Comparison of ENCODE assay signal across 10 cellular contexts in the genomic region with DNA sequence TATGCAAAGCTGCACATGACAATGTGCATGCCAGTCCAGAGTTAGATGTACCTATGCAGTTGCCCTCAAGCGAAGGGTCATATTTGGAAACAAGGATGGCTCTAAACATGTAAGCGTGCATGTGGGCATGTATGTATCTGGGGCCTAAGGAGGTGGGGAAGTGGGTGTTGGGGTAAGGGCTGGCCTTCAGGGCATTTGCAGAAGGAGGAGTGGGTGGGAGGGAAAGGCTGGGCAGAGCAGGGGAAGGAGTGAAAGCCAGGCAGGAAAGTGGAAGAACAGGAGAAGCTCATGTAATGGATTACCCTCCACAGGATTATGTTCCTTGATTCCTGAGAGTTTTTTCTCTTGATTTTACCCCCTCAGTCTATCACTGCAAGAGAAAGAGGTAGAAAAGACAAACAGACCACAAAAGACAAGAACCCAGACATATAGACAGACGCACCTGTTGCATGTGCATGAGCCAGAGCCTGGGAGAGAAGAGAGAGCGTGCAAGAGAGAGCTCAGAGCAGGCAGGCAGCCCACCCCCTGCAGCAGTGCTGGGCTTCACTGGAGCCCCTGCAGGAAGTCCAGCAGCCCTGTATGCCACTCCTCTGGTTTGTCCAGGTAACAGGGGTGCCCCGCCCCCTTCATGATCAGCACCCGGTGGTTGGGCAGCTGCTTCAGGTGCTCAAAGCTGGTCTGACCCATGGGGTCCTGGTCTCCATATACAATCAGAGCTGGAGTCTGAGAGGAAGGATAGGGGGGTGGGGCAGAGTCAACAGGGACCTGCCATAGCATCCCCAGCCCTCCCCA. TPM values are rescaled to one million over a fixed set of nuclear protein-coding genes. Genes with fewer than 3 reads are reported as not detected.
DNase-seq lines count a peak whose midpoint lies in the region; ATAC-seq, FAIRE-seq and TF ChIP-seq lines count a peak whose summit lies in the region.
"Had no signal": no experiment of that assay in that cellular context is flagged by ENCODE, and none has a peak within 500 bp of the region (broad histone marks: within the 10 kb centered on the region; RNA-seq: fewer than 3 reads in every experiment).

No MANE protein-coding gene starts in this region.

- no peaks in the 10 kb centered on the region for H3K36me3 Mint-ChIP-seq in immature natural killer cell

- H3K36me3 ChIP-seq in HepG2 (replicated peaks in 1 of 2; ENCODE audit: control insufficient read depth in 1 of 2, insufficient read depth in 2 of 2, low read length in 2 of 2) (peaks cover 2 to 5% of the 10 kb centered on the region in 2 experiments; a peak in 2 of 5 replicates), right lobe of liver (no peaks in the 10 kb centered on the region), SK-N-MC (ENCODE audit: insufficient read depth, low read length) (no peaks in the 10 kb centered on the region), tibial artery (no peaks in the 10 kb centered on the region)

- H3K4me2 ChIP-seq in HepG2 (ENCODE audit: low read depth, low read length) = peak overlapping the region; percentile 84

- FAIRE-seq in HepG2 (lab: Jason Lieb, UNC) (no peak), frontal cortex (lab: Jason Lieb, UNC) (no peak)

- intact Hi-C loops in HepG2 (cut with micrococcal nuclease; ENCODE audit: unreplicated experiment) = no loop called here
- intact Hi-C loops in right lobe of liver (cut with DNase I) = no loop called here
- intact Hi-C loops in tibial artery (cut with DNase I; ENCODE audit: low total_unique reads) = no loop called here

- H4K20me1 ChIP-seq in HepG2 (ENCODE audit: insufficient read depth, low read length) = no peaks in the 10 kb centered on the region

- peaks cover 4 to 11% (median 6%) of the 10 kb centered on the region in 3 donors for H3K27me3 Mint-ChIP-seq in immature natural killer cell (ENCODE audit: low read depth in 3 of 3)

- H3K9ac ChIP-seq in HepG2 (ENCODE audit: insufficient read depth, low read depth, low read length) = no peak overlapping the region
- H3K9ac ChIP-seq in SK-N-MC (ENCODE audit: insufficient read length) = no peak overlapping the region

- H2AFZ ChIP-seq in HepG2 (ENCODE audit: low read length) = no peak overlapping the region

- 87% methylated on average over 6 of the region's 6 CpGs for WGBS in HepG2 (ENCODE audit: low lambda C conversion rate)
- WGBS in right lobe of liver (ENCODE audit: insufficient coverage, low coverage, low lambda C conversion rate, missing lambda C conversion rate) = 84% methylated on average over 4 of the region's 6 CpGs

- H3K4me1 ChIP-seq in HepG2 (ENCODE audit: insufficient read depth, low read length) = peaks cover 82% of the 10 kb centered on the region
- peaks cover 0 to 37% (median 12%) of the 10 kb centered on the region in 4 donors for H3K4me1 ChIP-seq in right lobe of liver
- peaks cover 0 to 47% (median 34%) of the 10 kb centered on the region in 4 donors for H3K4me1 ChIP-seq in tibial artery

- TF ChIP-seq POLR2A in HepG2 (IDR thresholded peaks at IDR 0.05; ENCODE audit: insufficient read depth in 1 of 2, low read depth in 2 of 2, low read length in 2 of 2) = no peak
- TF ChIP-seq POLR2A in right lobe of liver (IDR thresholded peaks at IDR 0.05) = no peak

- TF ChIP-seq CTCF in HepG2 (CRISPR knock-in tag; IDR thresholded peaks at IDR 0.05) = no peak
- no peak for TF ChIP-seq CTCF in right lobe of liver (IDR thresholded peaks at IDR 0.05)
- no peak for TF ChIP-seq CTCF in tibial artery (IDR thresholded peaks at IDR 0.05)

- POLR2A ChIA-PET in HepG2 (lab: Yijun Ruan, JAX) = interaction anchor here (0.8 to 6.8 kb wide), 5 partner anchors 12 to 469 kb away, joined by 3 to 80 read pairs (median 5); partner anchors contain the start of genes ACY1, DCAF1, PARP3 and RRP9

- no peaks in the 10 kb centered on the region; a peak in 1 of 5 replicates for H3K27me3 ChIP-seq in HepG2 (ENCODE audit: control insufficient read depth in 1 of 2, insufficient read depth in 2 of 2, low read length in 2 of 2)
- no peaks in the 10 kb centered on the region for H3K27me3 ChIP-seq in right lobe of liver
- no peaks in the 10 kb centered on the region for H3K27me3 ChIP-seq in tibial artery

- H3K9me3 ChIP-seq in HepG2 (ENCODE audit: low read length) = no peaks in the 10 kb centered on the region
- no peaks in the 10 kb centered on the region for H3K9me3 ChIP-seq in right lobe of liver
- no peaks in the 10 kb centered on the region for H3K9me3 ChIP-seq in SK-N-MC (ENCODE audit: low read depth, low read length)
- no peaks in the 10 kb centered on the region for H3K9me3 ChIP-seq in tibial artery

- ATAC-seq in HepG2 (no peak), right lobe of liver (no peak), HG02571 (IDR thresholded peaks at IDR 0.05; ENCODE audit: unreplicated experiment) (no peak)

- no peak for TF ChIP-seq RAD21 in HepG2 (CRISPR knock-in tag; IDR thresholded peaks at IDR 0.05)

- H3K4me3 ChIP-seq in HepG2 (replicated peaks in 1 of 3; ENCODE audit: insufficient read depth in 1 of 3, low read depth in 2 of 3, low read length in 3 of 3) = no peak overlapping the region
- H3K4me3 ChIP-seq in right lobe of liver = no peak overlapping the region
- H3K4me3 ChIP-seq in SK-N-MC = 0 out of 2 replicates have a peak overlapping the region, but pooled peaks have one; percentile 25
- no peak overlapping the region for H3K4me3 ChIP-seq in tibial artery

- CTCF ChIA-PET in HepG2 (lab: Yijun Ruan, JAX; ENCODE audit: low intra/inter-chr PET ratio, low total read pairs) = no interaction called here

- no peaks in the 10 kb centered on the region for H3K9me3 Mint-ChIP-seq in immature natural killer cell
- H3K9me3 Mint-ChIP-seq: HFFc6 had no signal

- peaks cover 12 to 25% of the 10 kb centered on the region in 2 donors for H3K4me1 Mint-ChIP-seq in immature natural killer cell

- peaks cover 12% of the 10 kb centered on the region for H3K79me2 ChIP-seq in HepG2 (ENCODE audit: insufficient read depth, low read length)

- H3K27ac ChIP-seq in HepG2 (ENCODE audit: extremely low read length, insufficient read depth, low read length) = peak overlapping the region; percentile 63
- no peak overlapping the region for H3K27ac ChIP-seq in right lobe of liver
- H3K27ac ChIP-seq in SK-N-MC = no peak overlapping the region
- H3K27ac ChIP-seq in tibial artery = peak overlapping the region in 1 of 2 donors; percentile 97

- TF ChIP-seq EP300 in HepG2 (IDR thresholded peaks at IDR 0.05; ENCODE audit: low read depth in 2 of 2, low read length in 2 of 2) (no peak), HepG2 (CRISPR knock-in tag; IDR thresholded peaks at IDR 0.05; ENCODE audit: borderline replicate concordance) (no peak)

- H3K4me3 Mint-ChIP-seq in immature natural killer cell = peak overlapping the region; percentile 53 to 71 (median 64)

- BruUV-seq in HepG2 (replicated peaks; lab: Mats Ljungman, UMichigan) = no TSS peak

- no peak for DNase-seq in HepG2 (ENCODE audit: low spot score)
- DNase-seq in right lobe of liver = no peak
- DNase-seq in SK-N-MC (ENCODE audit: low read depth, low spot score) = no peak
- DNase-seq in immature natural killer cell = no peak
- DNase-seq in NCI-H1417 treated with DMSO at 0.1 percent for 48 hours (lab: John Stamatoyannopoulos, UW) = no peak
- no peak for DNase-seq in frontal cortex (ENCODE audit: low spot score in 2 of 2)
- no peak for DNase-seq in tibial artery
- DNase-seq: HFFc6, trophoblast cell had no signal

- peak overlapping the region in 2 of 6 donors; percentile 24 to 75 for H3K27ac Mint-ChIP-seq in immature natural killer cell

- in situ Hi-C loops in HepG2 (cut with HindIII; ENCODE audit: extremely low pct_ligation_motif_present, low pct_unique_long_range_greater_than_20kb) = no loop called here

RNA-seq across cellular contexts. Expression of gene PCBP4, which starts 1.8 kb away (rescaled TPM):
- total RNA-seq in HepG2 (2016; rRNA removed; fragmentation: Illumina TruSeq; extraction: Trizol) = 32.5 and 36.8 TPM in 2 replicates
- 26.7 and 28.9 TPM in 2 replicates for total RNA-seq in HepG2 (2016; cell fraction: cytosol; rRNA removed; fragmentation: Illumina TruSeq; extraction: Trizol; ENCODE audit: low read depth)
- 31.0 and 37.9 TPM in 2 replicates for total RNA-seq in HepG2 (2016; cell fraction: insoluble cytoplasmic fraction; rRNA removed; fragmentation: Illumina TruSeq; extraction: Trizol)
- 44.9 and 54.5 TPM in 2 replicates for total RNA-seq in HepG2 (2016; cell fraction: membrane; rRNA removed; fragmentation: Illumina TruSeq; extraction: Trizol)
- total RNA-seq in HepG2 (2016; cell fraction: nucleus; rRNA removed; fragmentation: Illumina TruSeq; extraction: Trizol) = 17.4 and 21.9 TPM in 2 replicates
- polyA plus RNA-seq in HepG2 (2011; rRNA removed) = 51.3 and 58.9 TPM in 2 replicates
- polyA plus RNA-seq in HepG2 (2011; cell fraction: cytosol; rRNA removed) = 33.8 and 49.2 TPM in 2 replicates
- polyA plus RNA-seq in HepG2 (2011; cell fraction: nucleus; rRNA removed) = 143 and 178 TPM in 2 replicates
- 14.2 and 28.3 TPM in 2 replicates for polyA plus RNA-seq in HepG2 (2012)
- polyA plus RNA-seq in HepG2 (2016; cell fraction: cytosol; fragmentation: Illumina TruSeq; extraction: Trizol; ENCODE audit: low read depth) = 36.6 and 43.0 TPM in 2 replicates
- 42.3 and 45.0 TPM in 2 replicates for polyA plus RNA-seq in HepG2 (2016; cell fraction: insoluble cytoplasmic fraction; fragmentation: Illumina TruSeq; extraction: Trizol; ENCODE audit: low read depth)
- polyA plus RNA-seq in HepG2 (2016; cell fraction: membrane; fragmentation: Illumina TruSeq; extraction: Trizol; ENCODE audit: low read depth) = 49.2 and 54.4 TPM in 2 replicates
- polyA plus RNA-seq in HepG2 (2016; cell fraction: nucleus; fragmentation: Illumina TruSeq; extraction: Trizol; ENCODE audit: insufficient read depth, low read depth) = 57.5 and 60.6 TPM in 2 replicates
- polyA minus RNA-seq in HepG2 (2011; rRNA and poly(A)+ RNA removed; ENCODE audit: low replicate concordance) = 19.8 and 51.2 TPM in 2 replicates
- 15.7 and 19.8 TPM in 2 replicates for polyA minus RNA-seq in HepG2 (2011; cell fraction: cytosol; rRNA and poly(A)+ RNA removed)
- 12.0 and 15.7 TPM in 2 replicates for polyA minus RNA-seq in HepG2 (2011; cell fraction: nucleus; rRNA and poly(A)+ RNA removed)
- total RNA-seq in right lobe of liver = 10 to 100 TPM in 3 of 6 experiments, 1 to 10 TPM in 3; 6.5 to 19.2 (median 11.7) TPM
- 10 to 100 TPM in 1 of 3 donors, 1 to 10 TPM in 2; 7.2 to 12.7 (median 9.3) TPM for polyA plus RNA-seq in immature natural killer cell
- 45.7 TPM for total RNA-seq in frontal cortex

RNA-seq across cellular contexts. Expression of gene ABHD14B, which starts 4.8 kb away (rescaled TPM):
- total RNA-seq in HepG2 (2016; rRNA removed; fragmentation: Illumina TruSeq; extraction: Trizol) (40.4 and 44.4 TPM in 2 replicates), right lobe of liver (100 to 1,000 TPM in 4 of 6 experiments, 10 to 100 TPM in 2; 62.9 to 126 (median 109) TPM), frontal cortex (1.6 TPM)
- total RNA-seq in HepG2 (2016; cell fraction: cytosol; rRNA removed; fragmentation: Illumina TruSeq; extraction: Trizol; ENCODE audit: low read depth) = 13.6 and 18.3 TPM in 2 replicates
- 39.5 and 45.7 TPM in 2 replicates for total RNA-seq in HepG2 (2016; cell fraction: insoluble cytoplasmic fraction; rRNA removed; fragmentation: Illumina TruSeq; extraction: Trizol)
- total RNA-seq in HepG2 (2016; cell fraction: membrane; rRNA removed; fragmentation: Illumina TruSeq; extraction: Trizol) = 31.7 and 38.5 TPM in 2 replicates
- 23.4 and 24.3 TPM in 2 replicates for total RNA-seq in HepG2 (2016; cell fraction: nucleus; rRNA removed; fragmentation: Illumina TruSeq; extraction: Trizol)
- polyA plus RNA-seq in HepG2 (2011; rRNA removed) (102 and 108 TPM in 2 replicates), immature natural killer cell (10 to 100 TPM; 44.9 to 62.3 (median 51.6) TPM)
- 95.9 and 104 TPM in 2 replicates for polyA plus RNA-seq in HepG2 (2011; cell fraction: cytosol; rRNA removed)
- 69.4 and 73.2 TPM in 2 replicates for polyA plus RNA-seq in HepG2 (2011; cell fraction: nucleus; rRNA removed)
- 40.5 and 57.0 TPM in 2 replicates for polyA plus RNA-seq in HepG2 (2012)
- 22.6 and 24.5 TPM in 2 replicates for polyA plus RNA-seq in HepG2 (2016; cell fraction: cytosol; fragmentation: Illumina TruSeq; extraction: Trizol; ENCODE audit: low read depth)
- polyA plus RNA-seq in HepG2 (2016; cell fraction: insoluble cytoplasmic fraction; fragmentation: Illumina TruSeq; extraction: Trizol; ENCODE audit: low read depth) = 68.7 and 73.5 TPM in 2 replicates
- 44.0 and 45.5 TPM in 2 replicates for polyA plus RNA-seq in HepG2 (2016; cell fraction: membrane; fragmentation: Illumina TruSeq; extraction: Trizol; ENCODE audit: low read depth)
- 59.0 and 60.0 TPM in 2 replicates for polyA plus RNA-seq in HepG2 (2016; cell fraction: nucleus; fragmentation: Illumina TruSeq; extraction: Trizol; ENCODE audit: insufficient read depth, low read depth)
- polyA minus RNA-seq in HepG2 (2011; rRNA and poly(A)+ RNA removed; ENCODE audit: low replicate concordance) = 111 and 118 TPM in 2 replicates
- polyA minus RNA-seq in HepG2 (2011; cell fraction: cytosol; rRNA and poly(A)+ RNA removed) = 32.2 and 37.7 TPM in 2 replicates
- polyA minus RNA-seq in HepG2 (2011; cell fraction: nucleus; rRNA and poly(A)+ RNA removed) = 17.9 and 25.7 TPM in 2 replicates

RNA-seq across cellular contexts. Expression of gene ABHD14A, which starts 5.8 kb away (rescaled TPM):
- 12.3 and 29.5 TPM in 2 replicates for total RNA-seq in HepG2 (2016; rRNA removed; fragmentation: Illumina TruSeq; extraction: Trizol)
- 29.8 and 42.0 TPM in 2 replicates for total RNA-seq in HepG2 (2016; cell fraction: cytosol; rRNA removed; fragmentation: Illumina TruSeq; extraction: Trizol; ENCODE audit: low read depth)
- total RNA-seq in HepG2 (2016; cell fraction: insoluble cytoplasmic fraction; rRNA removed; fragmentation: Illumina TruSeq; extraction: Trizol) = 13.9 and 25.2 TPM in 2 replicates
- total RNA-seq in HepG2 (2016; cell fraction: membrane; rRNA removed; fragmentation: Illumina TruSeq; extraction: Trizol) = 28.5 and 40.2 TPM in 2 replicates
- total RNA-seq in HepG2 (2016; cell fraction: nucleus; rRNA removed; fragmentation: Illumina TruSeq; extraction: Trizol) = 14.6 and 20.6 TPM in 2 replicates
- polyA plus RNA-seq in HepG2 (2011; rRNA removed) = 46.9 and 53.9 TPM in 2 replicates
- 62.7 and 81.3 TPM in 2 replicates for polyA plus RNA-seq in HepG2 (2011; cell fraction: cytosol; rRNA removed)
- polyA plus RNA-seq in HepG2 (2011; cell fraction: nucleus; rRNA removed) = 21.1 and 27.5 TPM in 2 replicates
- 15.4 and 26.5 TPM in 2 replicates for polyA plus RNA-seq in HepG2 (2012)
- polyA plus RNA-seq in HepG2 (2016; cell fraction: cytosol; fragmentation: Illumina TruSeq; extraction: Trizol; ENCODE audit: low read depth) = 43.5 and 57.3 TPM in 2 replicates
- 16.4 and 20.9 TPM in 2 replicates for polyA plus RNA-seq in HepG2 (2016; cell fraction: insoluble cytoplasmic fraction; fragmentation: Illumina TruSeq; extraction: Trizol; ENCODE audit: low read depth)
- 38.0 and 46.5 TPM in 2 replicates for polyA plus RNA-seq in HepG2 (2016; cell fraction: membrane; fragmentation: Illumina TruSeq; extraction: Trizol; ENCODE audit: low read depth)
- 40.2 and 40.9 TPM in 2 replicates for polyA plus RNA-seq in HepG2 (2016; cell fraction: nucleus; fragmentation: Illumina TruSeq; extraction: Trizol; ENCODE audit: insufficient read depth, low read depth)
- 36.2 and 41.1 TPM in 2 replicates for polyA minus RNA-seq in HepG2 (2011; rRNA and poly(A)+ RNA removed; ENCODE audit: low replicate concordance)
- 12.3 and 12.7 TPM in 2 replicates for polyA minus RNA-seq in HepG2 (2011; cell fraction: cytosol; rRNA and poly(A)+ RNA removed)
- 2.2 and 3.2 TPM in 2 replicates for polyA minus RNA-seq in HepG2 (2011; cell fraction: nucleus; rRNA and poly(A)+ RNA removed)
- 10 to 100 TPM in 4 of 6 experiments, 1 to 10 TPM in 2; 8.3 to 22.2 (median 15.1) TPM for total RNA-seq in right lobe of liver
- 100 to 1,000 TPM in 1 of 3 donors, 10 to 100 TPM in 2; 90.2 to 134 (median 97.6) TPM for polyA plus RNA-seq in immature natural killer cell
- total RNA-seq in frontal cortex = 22.8 TPM

RNA-seq across cellular contexts. Expression of gene GPR62, which starts 13.9 kb away (rescaled TPM):
- total RNA-seq in HepG2 (2016; rRNA removed; fragmentation: Illumina TruSeq; extraction: Trizol) (not detected in 2 replicates), right lobe of liver (under 1 TPM in 2 of 6 experiments, not detected in 4; 0.18 to 0.37 TPM), frontal cortex (0.41 TPM)
- total RNA-seq in HepG2 (2016; cell fraction: cytosol; rRNA removed; fragmentation: Illumina TruSeq; extraction: Trizol; ENCODE audit: low read depth) = not detected in 2 replicates
- total RNA-seq in HepG2 (2016; cell fraction: insoluble cytoplasmic fraction; rRNA removed; fragmentation: Illumina TruSeq; extraction: Trizol) = not detected in 2 replicates
- total RNA-seq in HepG2 (2016; cell fraction: membrane; rRNA removed; fragmentation: Illumina TruSeq; extraction: Trizol) = not detected in 2 replicates
- total RNA-seq in HepG2 (2016; cell fraction: nucleus; rRNA removed; fragmentation: Illumina TruSeq; extraction: Trizol) = not detected in 2 replicates
- polyA plus RNA-seq in HepG2 (2011; rRNA removed) (not detected in 2 replicates), immature natural killer cell (not detected)
- polyA plus RNA-seq in HepG2 (2011; cell fraction: cytosol; rRNA removed) = not detected in 2 replicates
- polyA plus RNA-seq in HepG2 (2011; cell fraction: nucleus; rRNA removed) = 0.17 and 0.24 TPM in 2 replicates
- 0.09 TPM in 1 of 2 replicates, not detected in the other for polyA plus RNA-seq in HepG2 (2012)
- polyA plus RNA-seq in HepG2 (2016; cell fraction: cytosol; fragmentation: Illumina TruSeq; extraction: Trizol; ENCODE audit: low read depth) = not detected in 2 replicates
- polyA plus RNA-seq in HepG2 (2016; cell fraction: insoluble cytoplasmic fraction; fragmentation: Illumina TruSeq; extraction: Trizol; ENCODE audit: low read depth) = not detected in 2 replicates
- not detected in 2 replicates for polyA plus RNA-seq in HepG2 (2016; cell fraction: membrane; fragmentation: Illumina TruSeq; extraction: Trizol; ENCODE audit: low read depth)
- not detected in 2 replicates for polyA plus RNA-seq in HepG2 (2016; cell fraction: nucleus; fragmentation: Illumina TruSeq; extraction: Trizol; ENCODE audit: insufficient read depth, low read depth)
- 0.14 TPM in 1 of 2 replicates, not detected in the other for polyA minus RNA-seq in HepG2 (2011; rRNA and poly(A)+ RNA removed; ENCODE audit: low replicate concordance)
- not detected in 2 replicates for polyA minus RNA-seq in HepG2 (2011; cell fraction: cytosol; rRNA and poly(A)+ RNA removed)
- polyA minus RNA-seq in HepG2 (2011; cell fraction: nucleus; rRNA and poly(A)+ RNA removed) = 0.25 TPM in 1 of 2 replicates, not detected in the other

RNA-seq across cellular contexts. Expression of gene ACY1, which starts 14.3 kb away (rescaled TPM):
- total RNA-seq in HepG2 (2016; rRNA removed; fragmentation: Illumina TruSeq; extraction: Trizol) (112 and 113 TPM in 2 replicates), right lobe of liver (100 to 1,000 TPM; 223 to 479 (median 297) TPM), frontal cortex (3.3 TPM)
- 24.7 and 29.0 TPM in 2 replicates for total RNA-seq in HepG2 (2016; cell fraction: cytosol; rRNA removed; fragmentation: Illumina TruSeq; extraction: Trizol; ENCODE audit: low read depth)
- total RNA-seq in HepG2 (2016; cell fraction: insoluble cytoplasmic fraction; rRNA removed; fragmentation: Illumina TruSeq; extraction: Trizol) = 100 and 107 TPM in 2 replicates
- total RNA-seq in HepG2 (2016; cell fraction: membrane; rRNA removed; fragmentation: Illumina TruSeq; extraction: Trizol) = 29.7 and 29.8 TPM in 2 replicates
- 46.2 and 55.9 TPM in 2 replicates for total RNA-seq in HepG2 (2016; cell fraction: nucleus; rRNA removed; fragmentation: Illumina TruSeq; extraction: Trizol)
- polyA plus RNA-seq in HepG2 (2011; rRNA removed) (162 and 166 TPM in 2 replicates), immature natural killer cell (10 to 100 TPM; 19.0 to 52.7 (median 23.8) TPM)
- polyA plus RNA-seq in HepG2 (2011; cell fraction: cytosol; rRNA removed) = 122 and 222 TPM in 2 replicates
- 380 and 387 TPM in 2 replicates for polyA plus RNA-seq in HepG2 (2011; cell fraction: nucleus; rRNA removed)
- polyA plus RNA-seq in HepG2 (2012) = 89.1 and 116 TPM in 2 replicates
- polyA plus RNA-seq in HepG2 (2016; cell fraction: cytosol; fragmentation: Illumina TruSeq; extraction: Trizol; ENCODE audit: low read depth) = 18.6 and 25.0 TPM in 2 replicates
- polyA plus RNA-seq in HepG2 (2016; cell fraction: insoluble cytoplasmic fraction; fragmentation: Illumina TruSeq; extraction: Trizol; ENCODE audit: low read depth) = 101 and 119 TPM in 2 replicates
- polyA plus RNA-seq in HepG2 (2016; cell fraction: membrane; fragmentation: Illumina TruSeq; extraction: Trizol; ENCODE audit: low read depth) = 26.8 and 28.5 TPM in 2 replicates
- 112 and 117 TPM in 2 replicates for polyA plus RNA-seq in HepG2 (2016; cell fraction: nucleus; fragmentation: Illumina TruSeq; extraction: Trizol; ENCODE audit: insufficient read depth, low read depth)
- 110 and 460 TPM in 2 replicates for polyA minus RNA-seq in HepG2 (2011; rRNA and poly(A)+ RNA removed; ENCODE audit: low replicate concordance)
- polyA minus RNA-seq in HepG2 (2011; cell fraction: cytosol; rRNA and poly(A)+ RNA removed) = 133 and 142 TPM in 2 replicates
- 75.1 and 77.0 TPM in 2 replicates for polyA minus RNA-seq in HepG2 (2011; cell fraction: nucleus; rRNA and poly(A)+ RNA removed)
